9 cellular contexts compared by ENCODE assay signal in genomic region chr11:64207247-64208085, GRCh38. TPM values are rescaled to one million over a fixed set of nuclear protein-coding genes. Genes with fewer than 3 reads are reported as not detected.
DNase-seq lines count a peak whose midpoint lies in the region; ATAC-seq, FAIRE-seq and TF ChIP-seq lines count a peak whose summit lies in the region.
"Had no signal": no experiment of that assay in that cellular context is flagged by ENCODE, and none has a peak within 500 bp of the region (broad histone marks: within the 10 kb centered on the region; RNA-seq: fewer than 3 reads in every experiment).

No MANE protein-coding gene starts in this region.

- H3K9me3 Mint-ChIP-seq in naive thymus-derived CD4-positive, alpha-beta T cell, result no peaks in the 10 kb centered on the region

- 0 out of 4 replicates have a peak, but pooled peaks of 1 of the 2 experiments have one; percentile 2 for TF ChIP-seq POLR2A in HepG2 (IDR thresholded peaks at IDR 0.05; ENCODE audit: insufficient read depth in 1 of 2, low read depth in 2 of 2, low read length in 2 of 2)

- no peaks in the 10 kb centered on the region for H3K27me3 Mint-ChIP-seq in naive thymus-derived CD4-positive, alpha-beta T cell

- peak overlapping the region; percentile 89 to 96 (median 94) for H3K4me3 Mint-ChIP-seq in naive thymus-derived CD4-positive, alpha-beta T cell

- intact Hi-C loops in HepG2 (cut with micrococcal nuclease; ENCODE audit: unreplicated experiment), result no loop called here
- intact Hi-C loops in naive thymus-derived CD4-positive, alpha-beta T cell (cut with micrococcal nuclease), result loop anchor here (1.0 to 5.0 kb wide), 5 partner anchors 19 to 150 kb away; partner anchors contain the start of genes ESRRA (in 1 of the 2), FKBP2 (in 1 of the 2), GPR137 (in 1 of the 2) and NUDT22 (in 1 of the 2)

- H3K4me2 ChIP-seq in HepG2 (ENCODE audit: low read depth, low read length), result no peak overlapping the region

- CTCF ChIA-PET in HepG2 (lab: Yijun Ruan, JAX; ENCODE audit: low intra/inter-chr PET ratio, low total read pairs), result no interaction called here
- CTCF ChIA-PET in naive thymus-derived CD4-positive, alpha-beta T cell (lab: Charles Lee), result interaction anchor here (0.6 to 7.4 kb wide), 11 partner anchors 10 to 1567 kb away, joined by 3 to 165 read pairs (median 30); partner anchors contain the start of genes CATSPERZ, ESRRA, FKBP2 and NUDT22

- TF ChIP-seq CTCF in liver (IDR thresholded peaks at IDR 0.05; ENCODE audit: low read depth, low read length, missing input control) (no peak), HepG2 (CRISPR knock-in tag; IDR thresholded peaks at IDR 0.05) (no peak)

- H3K27ac ChIP-seq in liver (ENCODE audit: low read depth in 1 of 2, low read length in 2 of 2) (peak overlapping the region; percentile 82 to 83), HepG2 (ENCODE audit: extremely low read length, insufficient read depth, low read length) (no peak overlapping the region)
- H3K27ac ChIP-seq in naive thymus-derived CD4-positive, alpha-beta T cell (ENCODE audit: low read depth, low read length), result peak overlapping the region; percentile 88

- H3K9ac ChIP-seq in liver (ENCODE audit: low read depth in 1 of 2, low read length in 2 of 2), result peak overlapping the region; percentile 34 to 54
- H3K9ac ChIP-seq in HepG2 (ENCODE audit: insufficient read depth, low read depth, low read length), result no peak overlapping the region

- no peaks in the 10 kb centered on the region for H3K79me2 ChIP-seq in HepG2 (ENCODE audit: insufficient read depth, low read length)

- H3K27ac Mint-ChIP-seq in naive thymus-derived CD4-positive, alpha-beta T cell, result peak overlapping the region; percentile 86 to 95 (median 92)

- POLR2A ChIA-PET in HepG2 (lab: Yijun Ruan, JAX), result interaction anchor here (1.4 kb wide), 1 partner anchor 62 kb away, joined by 5 read pairs; no protein-coding TSS in a partner anchor
- POLR2A ChIA-PET in naive thymus-derived CD4-positive, alpha-beta T cell (lab: Charles Lee), result interaction anchor here (0.6 to 11.2 kb wide), 20 partner anchors 10 to 1293 kb away, joined by 3 to 220 read pairs (median 10); partner anchors contain the start of genes BAD, CATSPERZ, CCDC88B and DNAJC4

- H3K4me3 ChIP-seq in liver (ENCODE audit: low read depth in 1 of 3, low read length in 3 of 3) (peak overlapping the region in 2 of 3 donors; percentile 28 to 38), HepG2 (replicated peaks in 1 of 3; ENCODE audit: insufficient read depth in 1 of 3, low read depth in 2 of 3, low read length in 3 of 3) (no peak overlapping the region)
- H3K4me3 ChIP-seq in naive thymus-derived CD4-positive, alpha-beta T cell (ENCODE audit: low read length), result peak overlapping the region; percentile 99

- TF ChIP-seq EP300 in HepG2 (IDR thresholded peaks at IDR 0.05; ENCODE audit: low read depth in 2 of 2, low read length in 2 of 2) (no peak), HepG2 (CRISPR knock-in tag; IDR thresholded peaks at IDR 0.05; ENCODE audit: borderline replicate concordance) (no peak)

- peaks cover 31 to 57% (median 45%) of the 10 kb centered on the region in 7 donors for H3K4me1 Mint-ChIP-seq in naive thymus-derived CD4-positive, alpha-beta T cell

- TF ChIP-seq RAD21 in liver (IDR thresholded peaks at IDR 0.05), result no peak
- TF ChIP-seq RAD21 in HepG2 (CRISPR knock-in tag; IDR thresholded peaks at IDR 0.05), result no peak

- WGBS in liver, result 66% methylated on average over 31 of the region's 31 CpGs
- 87% methylated on average over 19 of the region's 31 CpGs for WGBS in HepG2 (ENCODE audit: low lambda C conversion rate)

- H3K36me3 Mint-ChIP-seq in naive thymus-derived CD4-positive, alpha-beta T cell, result peaks cover 0 to 42% (median 20%) of the 10 kb centered on the region in 5 donors

- H3K9me3 ChIP-seq in liver (ENCODE audit: control insufficient read depth in 4 of 4, low read length in 3 of 4) (no peaks in the 10 kb centered on the region), HepG2 (ENCODE audit: low read length) (no peaks in the 10 kb centered on the region)
- no peaks in the 10 kb centered on the region for H3K9me3 ChIP-seq in naive thymus-derived CD4-positive, alpha-beta T cell (ENCODE audit: control insufficient read depth in 2 of 3, low read length in 3 of 3)

- FAIRE-seq in HepG2 (lab: Jason Lieb, UNC), result no peak

- no peak overlapping the region for H2AFZ ChIP-seq in HepG2 (ENCODE audit: low read length)

- no peak for ATAC-seq in HepG2
- ATAC-seq in naive thymus-derived CD4-positive, alpha-beta T cell, result peak; percentile 79

- in situ Hi-C loops in HepG2 (cut with HindIII; ENCODE audit: extremely low pct_ligation_motif_present, low pct_unique_long_range_greater_than_20kb), result no loop called here

- H3K36me3 ChIP-seq in liver (ENCODE audit: control insufficient read depth in 4 of 4, insufficient read depth in 3 of 4, low read depth in 1 of 4, low read length in 3 of 4) (peaks cover 15 to 30% (median 22%) of the 10 kb centered on the region in 4 donors), HepG2 (replicated peaks in 1 of 2; ENCODE audit: control insufficient read depth in 1 of 2, insufficient read depth in 2 of 2, low read length in 2 of 2) (peaks cover 19% of the 10 kb centered on the region in 2 experiments; a peak in 4 of 5 replicates)
- peaks cover 0 to 67% (median 8%) of the 10 kb centered on the region in 3 experiments for H3K36me3 ChIP-seq in naive thymus-derived CD4-positive, alpha-beta T cell (ENCODE audit: control insufficient read depth in 2 of 3, insufficient read depth in 3 of 3, low read length in 3 of 3)

- DNase-seq in HepG2 (ENCODE audit: low spot score) (no peak), HT1080 (ENCODE audit: low read depth) (peak; percentile 72), dermis microvascular lymphatic vessel endothelial cell (ENCODE audit: low read depth in 2 of 2) (peak; percentile 77 to 79), stromal cell of bone marrow (ENCODE audit: low read depth) (peak; percentile 64), DMS53 (lab: John Stamatoyannopoulos, UW) (no peak)
- peak; percentile 76 for DNase-seq in activated CD4-positive, CD25-positive, alpha-beta regulatory T cell treated with anti-CD3 and anti-CD28 coated beads, Interleukin-2, amount 50 U/mL, for 72 hours
- DNase-seq in naive thymus-derived CD4-positive, alpha-beta T cell, result peak in 8 of 9 donors; percentile 67 to 78 (median 74)

- H3K4me1 ChIP-seq in liver (ENCODE audit: control insufficient read depth in 4 of 4, insufficient read depth in 4 of 4, low read length in 3 of 4), result peaks cover 0 to 12% (median 2%) of the 10 kb centered on the region in 4 donors
- H3K4me1 ChIP-seq in HepG2 (ENCODE audit: insufficient read depth, low read length), result peaks cover 17% of the 10 kb centered on the region
- H3K4me1 ChIP-seq in naive thymus-derived CD4-positive, alpha-beta T cell (ENCODE audit: control insufficient read depth in 2 of 2, insufficient read depth in 2 of 2, low read length in 2 of 2), result peaks cover 28 to 32% of the 10 kb centered on the region in 2 donors

- 0 out of 2 replicates have a peak, but pooled peaks cover 2% of the 10 kb centered on the region for H4K20me1 ChIP-seq in HepG2 (ENCODE audit: insufficient read depth, low read length)

- BruUV-seq in HepG2 (replicated peaks; lab: Mats Ljungman, UMichigan), result no TSS peak

- no peaks in the 10 kb centered on the region for H3K27me3 ChIP-seq in liver (ENCODE audit: control insufficient read depth in 4 of 4, insufficient read depth in 4 of 4, low read length in 3 of 4)
- peaks cover 0 to 1% of the 10 kb centered on the region in 2 experiments; a peak in 1 of 5 replicates for H3K27me3 ChIP-seq in HepG2 (ENCODE audit: control insufficient read depth in 1 of 2, insufficient read depth in 2 of 2, low read length in 2 of 2)
- H3K27me3 ChIP-seq in naive thymus-derived CD4-positive, alpha-beta T cell (ENCODE audit: control insufficient read depth in 2 of 2, insufficient read depth in 2 of 2, low read length in 2 of 2), result no peaks in the 10 kb centered on the region

RNA-seq across cellular contexts. Expression of gene FERMT3, which starts 0.9 kb away (rescaled TPM):
- 10 to 100 TPM; 11.0 to 47.2 TPM for total RNA-seq in liver
- polyA plus RNA-seq in liver, result 1 to 10 TPM; 3.4 to 8.5 TPM
- total RNA-seq in HepG2 (2016; rRNA removed; fragmentation: Illumina TruSeq; extraction: Trizol), result not detected in 2 replicates
- total RNA-seq in HepG2 (2016; cell fraction: cytosol; rRNA removed; fragmentation: Illumina TruSeq; extraction: Trizol; ENCODE audit: low read depth), result not detected in 2 replicates
- 0.30 TPM in 1 of 2 replicates, not detected in the other for total RNA-seq in HepG2 (2016; cell fraction: insoluble cytoplasmic fraction; rRNA removed; fragmentation: Illumina TruSeq; extraction: Trizol)
- 0.22 TPM in 1 of 2 replicates, not detected in the other for total RNA-seq in HepG2 (2016; cell fraction: membrane; rRNA removed; fragmentation: Illumina TruSeq; extraction: Trizol)
- total RNA-seq in HepG2 (2016; cell fraction: nucleus; rRNA removed; fragmentation: Illumina TruSeq; extraction: Trizol), result not detected in 2 replicates
- polyA plus RNA-seq in HepG2 (2011; rRNA removed), result 0.16 and 0.29 TPM in 2 replicates
- polyA plus RNA-seq in HepG2 (2011; cell fraction: cytosol; rRNA removed), result 0.11 and 0.15 TPM in 2 replicates
- polyA plus RNA-seq in HepG2 (2011; cell fraction: nucleus; rRNA removed), result 2.4 and 3.6 TPM in 2 replicates
- 0.40 and 0.93 TPM in 2 replicates for polyA plus RNA-seq in HepG2 (2012)
- not detected in 2 replicates for polyA plus RNA-seq in HepG2 (2016; cell fraction: cytosol; fragmentation: Illumina TruSeq; extraction: Trizol; ENCODE audit: low read depth)
- not detected in 2 replicates for polyA plus RNA-seq in HepG2 (2016; cell fraction: insoluble cytoplasmic fraction; fragmentation: Illumina TruSeq; extraction: Trizol; ENCODE audit: low read depth)
- 0.08 TPM in 1 of 2 replicates, not detected in the other for polyA plus RNA-seq in HepG2 (2016; cell fraction: membrane; fragmentation: Illumina TruSeq; extraction: Trizol; ENCODE audit: low read depth)
- 0.75 TPM in 1 of 2 replicates, not detected in the other for polyA plus RNA-seq in HepG2 (2016; cell fraction: nucleus; fragmentation: Illumina TruSeq; extraction: Trizol; ENCODE audit: insufficient read depth, low read depth)
- 0.76 and 0.91 TPM in 2 replicates for polyA minus RNA-seq in HepG2 (2011; rRNA and poly(A)+ RNA removed; ENCODE audit: low replicate concordance)
- not detected in 2 replicates for polyA minus RNA-seq in HepG2 (2011; cell fraction: cytosol; rRNA and poly(A)+ RNA removed)
- polyA minus RNA-seq in HepG2 (2011; cell fraction: nucleus; rRNA and poly(A)+ RNA removed), result 0.12 and 1.3 TPM in 2 replicates
- 1.5 and 2.0 TPM in 2 replicates for total RNA-seq in HT1080 (2014; rRNA removed; shearing (Covaris generic))
- polyA plus RNA-seq in HT1080 (2015; cell fraction: cytosol; rRNA removed), result 0.84 and 1.6 TPM in 2 replicates
- 2.2 and 3.4 TPM in 2 replicates for polyA plus RNA-seq in HT1080 (2015; cell fraction: nucleus; rRNA removed)
- 5.4 and 15.7 TPM in 2 replicates for total RNA-seq in dermis microvascular lymphatic vessel endothelial cell
- total RNA-seq in naive thymus-derived CD4-positive, alpha-beta T cell, result 100 to 1,000 TPM in 4 of 5 experiments, 10 to 100 TPM in 1; 77.1 to 209 (median 120) TPM
- polyA plus RNA-seq in naive thymus-derived CD4-positive, alpha-beta T cell, result 100 to 1,000 TPM; 119 to 186 TPM
- total RNA-seq: renal cortical epithelial cell had no signal

RNA-seq across cellular contexts. Expression of gene TRPT1, which starts 18.5 kb away (rescaled TPM):
- total RNA-seq in liver (10 to 100 TPM; 14.0 to 22.9 TPM), HepG2 (2016; rRNA removed; fragmentation: Illumina TruSeq; extraction: Trizol) (21.0 and 24.8 TPM in 2 replicates), dermis microvascular lymphatic vessel endothelial cell (19.3 and 27.6 TPM in 2 replicates)
- polyA plus RNA-seq in liver (10 to 100 TPM; 18.7 to 37.8 TPM), HepG2 (2011; rRNA removed) (40.7 and 45.1 TPM in 2 replicates)
- total RNA-seq in HepG2 (2016; cell fraction: cytosol; rRNA removed; fragmentation: Illumina TruSeq; extraction: Trizol; ENCODE audit: low read depth), result 51.8 and 67.6 TPM in 2 replicates
- 18.2 and 26.1 TPM in 2 replicates for total RNA-seq in HepG2 (2016; cell fraction: insoluble cytoplasmic fraction; rRNA removed; fragmentation: Illumina TruSeq; extraction: Trizol)
- 40.6 and 48.2 TPM in 2 replicates for total RNA-seq in HepG2 (2016; cell fraction: membrane; rRNA removed; fragmentation: Illumina TruSeq; extraction: Trizol)
- 17.4 and 18.2 TPM in 2 replicates for total RNA-seq in HepG2 (2016; cell fraction: nucleus; rRNA removed; fragmentation: Illumina TruSeq; extraction: Trizol)
- polyA plus RNA-seq in HepG2 (2011; cell fraction: cytosol; rRNA removed), result 33.6 and 56.7 TPM in 2 replicates
- polyA plus RNA-seq in HepG2 (2011; cell fraction: nucleus; rRNA removed), result 175 and 197 TPM in 2 replicates
- 24.3 TPM in 2 replicates for polyA plus RNA-seq in HepG2 (2012)
- polyA plus RNA-seq in HepG2 (2016; cell fraction: cytosol; fragmentation: Illumina TruSeq; extraction: Trizol; ENCODE audit: low read depth), result 59.1 and 73.2 TPM in 2 replicates
- polyA plus RNA-seq in HepG2 (2016; cell fraction: insoluble cytoplasmic fraction; fragmentation: Illumina TruSeq; extraction: Trizol; ENCODE audit: low read depth), result 18.0 and 24.7 TPM in 2 replicates
- 41.3 and 42.8 TPM in 2 replicates for polyA plus RNA-seq in HepG2 (2016; cell fraction: membrane; fragmentation: Illumina TruSeq; extraction: Trizol; ENCODE audit: low read depth)
- polyA plus RNA-seq in HepG2 (2016; cell fraction: nucleus; fragmentation: Illumina TruSeq; extraction: Trizol; ENCODE audit: insufficient read depth, low read depth), result 39.3 and 44.3 TPM in 2 replicates
- polyA minus RNA-seq in HepG2 (2011; rRNA and poly(A)+ RNA removed; ENCODE audit: low replicate concordance), result 34.0 and 59.0 TPM in 2 replicates
- 15.5 and 17.8 TPM in 2 replicates for polyA minus RNA-seq in HepG2 (2011; cell fraction: cytosol; rRNA and poly(A)+ RNA removed)
- polyA minus RNA-seq in HepG2 (2011; cell fraction: nucleus; rRNA and poly(A)+ RNA removed), result 14.8 and 16.0 TPM in 2 replicates
- 37.4 and 42.7 TPM in 2 replicates for total RNA-seq in HT1080 (2014; rRNA removed; shearing (Covaris generic))
- 57.7 and 60.5 TPM in 2 replicates for polyA plus RNA-seq in HT1080 (2015; cell fraction: cytosol; rRNA removed)
- 84.2 and 85.5 TPM in 2 replicates for polyA plus RNA-seq in HT1080 (2015; cell fraction: nucleus; rRNA removed)
- total RNA-seq in naive thymus-derived CD4-positive, alpha-beta T cell, result 10 to 100 TPM; 24.0 to 53.0 (median 27.2) TPM
- polyA plus RNA-seq in naive thymus-derived CD4-positive, alpha-beta T cell, result 10 to 100 TPM; 50.0 to 53.7 TPM

RNA-seq across cellular contexts. Expression of gene NUDT22, which starts 18.6 kb away (rescaled TPM):
- total RNA-seq in liver (10 to 100 TPM; 20.0 to 47.8 TPM), HepG2 (2016; rRNA removed; fragmentation: Illumina TruSeq; extraction: Trizol) (38.5 and 39.8 TPM in 2 replicates), dermis microvascular lymphatic vessel endothelial cell (26.4 and 31.1 TPM in 2 replicates)
- polyA plus RNA-seq in liver (10 to 100 TPM; 37.9 to 44.5 TPM), HepG2 (2011; rRNA removed) (33.5 and 38.6 TPM in 2 replicates)
- total RNA-seq in HepG2 (2016; cell fraction: cytosol; rRNA removed; fragmentation: Illumina TruSeq; extraction: Trizol; ENCODE audit: low read depth), result 48.7 and 58.7 TPM in 2 replicates
- 37.6 and 40.0 TPM in 2 replicates for total RNA-seq in HepG2 (2016; cell fraction: insoluble cytoplasmic fraction; rRNA removed; fragmentation: Illumina TruSeq; extraction: Trizol)
- total RNA-seq in HepG2 (2016; cell fraction: membrane; rRNA removed; fragmentation: Illumina TruSeq; extraction: Trizol), result 48.0 and 62.5 TPM in 2 replicates
- 18.9 and 27.6 TPM in 2 replicates for total RNA-seq in HepG2 (2016; cell fraction: nucleus; rRNA removed; fragmentation: Illumina TruSeq; extraction: Trizol)
- 23.8 and 46.2 TPM in 2 replicates for polyA plus RNA-seq in HepG2 (2011; cell fraction: cytosol; rRNA removed)
- 106 and 113 TPM in 2 replicates for polyA plus RNA-seq in HepG2 (2011; cell fraction: nucleus; rRNA removed)
- polyA plus RNA-seq in HepG2 (2012), result 14.6 and 20.4 TPM in 2 replicates
- 41.8 and 51.1 TPM in 2 replicates for polyA plus RNA-seq in HepG2 (2016; cell fraction: cytosol; fragmentation: Illumina TruSeq; extraction: Trizol; ENCODE audit: low read depth)
- 30.6 and 31.0 TPM in 2 replicates for polyA plus RNA-seq in HepG2 (2016; cell fraction: insoluble cytoplasmic fraction; fragmentation: Illumina TruSeq; extraction: Trizol; ENCODE audit: low read depth)
- polyA plus RNA-seq in HepG2 (2016; cell fraction: membrane; fragmentation: Illumina TruSeq; extraction: Trizol; ENCODE audit: low read depth), result 38.0 and 47.3 TPM in 2 replicates
- 38.7 and 47.5 TPM in 2 replicates for polyA plus RNA-seq in HepG2 (2016; cell fraction: nucleus; fragmentation: Illumina TruSeq; extraction: Trizol; ENCODE audit: insufficient read depth, low read depth)
- 36.4 and 41.0 TPM in 2 replicates for polyA minus RNA-seq in HepG2 (2011; rRNA and poly(A)+ RNA removed; ENCODE audit: low replicate concordance)
- 15.6 and 16.6 TPM in 2 replicates for polyA minus RNA-seq in HepG2 (2011; cell fraction: cytosol; rRNA and poly(A)+ RNA removed)
- 25.8 and 28.7 TPM in 2 replicates for polyA minus RNA-seq in HepG2 (2011; cell fraction: nucleus; rRNA and poly(A)+ RNA removed)
- total RNA-seq in HT1080 (2014; rRNA removed; shearing (Covaris generic)), result 61.8 and 80.6 TPM in 2 replicates
- 53.3 and 64.0 TPM in 2 replicates for polyA plus RNA-seq in HT1080 (2015; cell fraction: cytosol; rRNA removed)
- 69.0 and 77.2 TPM in 2 replicates for polyA plus RNA-seq in HT1080 (2015; cell fraction: nucleus; rRNA removed)
- 10 to 100 TPM; 47.8 to 94.0 (median 78.3) TPM for total RNA-seq in naive thymus-derived CD4-positive, alpha-beta T cell
- polyA plus RNA-seq in naive thymus-derived CD4-positive, alpha-beta T cell, result 10 to 100 TPM; 40.7 to 51.2 TPM

RNA-seq across cellular contexts. Expression of gene STIP1, which starts 21.5 kb away (rescaled TPM):
- total RNA-seq in liver (10 to 100 TPM; 51.3 to 58.1 TPM), HepG2 (2016; rRNA removed; fragmentation: Illumina TruSeq; extraction: Trizol) (217 and 245 TPM in 2 replicates), dermis microvascular lymphatic vessel endothelial cell (117 and 122 TPM in 2 replicates)
- polyA plus RNA-seq in liver (10 to 100 TPM; 22.6 to 33.7 TPM), HepG2 (2011; rRNA removed) (81.1 and 83.3 TPM in 2 replicates)
- 46.5 and 48.4 TPM in 2 replicates for total RNA-seq in HepG2 (2016; cell fraction: cytosol; rRNA removed; fragmentation: Illumina TruSeq; extraction: Trizol; ENCODE audit: low read depth)
- total RNA-seq in HepG2 (2016; cell fraction: insoluble cytoplasmic fraction; rRNA removed; fragmentation: Illumina TruSeq; extraction: Trizol), result 218 and 244 TPM in 2 replicates
- 61.0 and 67.1 TPM in 2 replicates for total RNA-seq in HepG2 (2016; cell fraction: membrane; rRNA removed; fragmentation: Illumina TruSeq; extraction: Trizol)
- 112 and 121 TPM in 2 replicates for total RNA-seq in HepG2 (2016; cell fraction: nucleus; rRNA removed; fragmentation: Illumina TruSeq; extraction: Trizol)
- 91.1 and 93.1 TPM in 2 replicates for polyA plus RNA-seq in HepG2 (2011; cell fraction: cytosol; rRNA removed)
- polyA plus RNA-seq in HepG2 (2011; cell fraction: nucleus; rRNA removed), result 60.8 and 70.1 TPM in 2 replicates
- 137 and 145 TPM in 2 replicates for polyA plus RNA-seq in HepG2 (2012)
- 30.4 and 33.4 TPM in 2 replicates for polyA plus RNA-seq in HepG2 (2016; cell fraction: cytosol; fragmentation: Illumina TruSeq; extraction: Trizol; ENCODE audit: low read depth)
- polyA plus RNA-seq in HepG2 (2016; cell fraction: insoluble cytoplasmic fraction; fragmentation: Illumina TruSeq; extraction: Trizol; ENCODE audit: low read depth), result 276 and 284 TPM in 2 replicates
- polyA plus RNA-seq in HepG2 (2016; cell fraction: membrane; fragmentation: Illumina TruSeq; extraction: Trizol; ENCODE audit: low read depth), result 43.9 and 49.3 TPM in 2 replicates
- 175 and 176 TPM in 2 replicates for polyA plus RNA-seq in HepG2 (2016; cell fraction: nucleus; fragmentation: Illumina TruSeq; extraction: Trizol; ENCODE audit: insufficient read depth, low read depth)
- 195 and 711 TPM in 2 replicates for polyA minus RNA-seq in HepG2 (2011; rRNA and poly(A)+ RNA removed; ENCODE audit: low replicate concordance)
- polyA minus RNA-seq in HepG2 (2011; cell fraction: cytosol; rRNA and poly(A)+ RNA removed), result 90.4 and 98.8 TPM in 2 replicates
- 84.3 and 104 TPM in 2 replicates for polyA minus RNA-seq in HepG2 (2011; cell fraction: nucleus; rRNA and poly(A)+ RNA removed)
- 367 and 368 TPM in 2 replicates for total RNA-seq in HT1080 (2014; rRNA removed; shearing (Covaris generic))
- polyA plus RNA-seq in HT1080 (2015; cell fraction: cytosol; rRNA removed), result 218 TPM in 2 replicates
- polyA plus RNA-seq in HT1080 (2015; cell fraction: nucleus; rRNA removed), result 300 and 305 TPM in 2 replicates
- 100 to 1,000 TPM in 1 of 5 experiments, 10 to 100 TPM in 4; 45.1 to 243 (median 88.8) TPM for total RNA-seq in naive thymus-derived CD4-positive, alpha-beta T cell
- polyA plus RNA-seq in naive thymus-derived CD4-positive, alpha-beta T cell, result 100 to 1,000 TPM in 1 of 2 donors, 10 to 100 TPM in 1; 56.6 to 123 TPM

RNA-seq across cellular contexts. Expression of gene DNAJC4, which starts 22.9 kb away (rescaled TPM):
- total RNA-seq in liver (10 to 100 TPM in 1 of 2 donors, 1 to 10 TPM in 1; 8.5 to 25.9 TPM), HepG2 (2016; rRNA removed; fragmentation: Illumina TruSeq; extraction: Trizol) (7.1 and 10.3 TPM in 2 replicates), dermis microvascular lymphatic vessel endothelial cell (7.8 and 20.1 TPM in 2 replicates)
- polyA plus RNA-seq in liver (10 to 100 TPM; 22.7 to 24.3 TPM), HepG2 (2011; rRNA removed) (60.8 and 70.9 TPM in 2 replicates)
- total RNA-seq in HepG2 (2016; cell fraction: cytosol; rRNA removed; fragmentation: Illumina TruSeq; extraction: Trizol; ENCODE audit: low read depth), result 28.3 and 35.6 TPM in 2 replicates
- 6.3 and 10.4 TPM in 2 replicates for total RNA-seq in HepG2 (2016; cell fraction: insoluble cytoplasmic fraction; rRNA removed; fragmentation: Illumina TruSeq; extraction: Trizol)
- 28.1 and 29.9 TPM in 2 replicates for total RNA-seq in HepG2 (2016; cell fraction: membrane; rRNA removed; fragmentation: Illumina TruSeq; extraction: Trizol)
- 5.2 and 8.8 TPM in 2 replicates for total RNA-seq in HepG2 (2016; cell fraction: nucleus; rRNA removed; fragmentation: Illumina TruSeq; extraction: Trizol)
- polyA plus RNA-seq in HepG2 (2011; cell fraction: cytosol; rRNA removed), result 33.5 and 51.1 TPM in 2 replicates
- polyA plus RNA-seq in HepG2 (2011; cell fraction: nucleus; rRNA removed), result 73.5 and 95.2 TPM in 2 replicates
- polyA plus RNA-seq in HepG2 (2012), result 39.4 and 41.6 TPM in 2 replicates
- polyA plus RNA-seq in HepG2 (2016; cell fraction: cytosol; fragmentation: Illumina TruSeq; extraction: Trizol; ENCODE audit: low read depth), result 106 and 114 TPM in 2 replicates
- 22.4 and 29.3 TPM in 2 replicates for polyA plus RNA-seq in HepG2 (2016; cell fraction: insoluble cytoplasmic fraction; fragmentation: Illumina TruSeq; extraction: Trizol; ENCODE audit: low read depth)
- polyA plus RNA-seq in HepG2 (2016; cell fraction: membrane; fragmentation: Illumina TruSeq; extraction: Trizol; ENCODE audit: low read depth), result 95.1 and 103 TPM in 2 replicates
- 38.2 and 42.5 TPM in 2 replicates for polyA plus RNA-seq in HepG2 (2016; cell fraction: nucleus; fragmentation: Illumina TruSeq; extraction: Trizol; ENCODE audit: insufficient read depth, low read depth)
- polyA minus RNA-seq in HepG2 (2011; rRNA and poly(A)+ RNA removed; ENCODE audit: low replicate concordance), result 22.4 and 24.1 TPM in 2 replicates
- 10.7 and 10.8 TPM in 2 replicates for polyA minus RNA-seq in HepG2 (2011; cell fraction: cytosol; rRNA and poly(A)+ RNA removed)
- 6.1 and 7.1 TPM in 2 replicates for polyA minus RNA-seq in HepG2 (2011; cell fraction: nucleus; rRNA and poly(A)+ RNA removed)
- total RNA-seq in HT1080 (2014; rRNA removed; shearing (Covaris generic)), result 2.9 and 11.1 TPM in 2 replicates
- polyA plus RNA-seq in HT1080 (2015; cell fraction: cytosol; rRNA removed), result 25.7 and 29.8 TPM in 2 replicates
- 25.5 and 30.7 TPM in 2 replicates for polyA plus RNA-seq in HT1080 (2015; cell fraction: nucleus; rRNA removed)
- 10 to 100 TPM; 39.3 to 61.7 (median 47.4) TPM for total RNA-seq in naive thymus-derived CD4-positive, alpha-beta T cell
- 10 to 100 TPM; 24.3 to 26.7 TPM for polyA plus RNA-seq in naive thymus-derived CD4-positive, alpha-beta T cell

Comparison
In these comparisons a context has a peak if more than half of its experiments do, and no peak if none do; other contexts are left out.
1. H3K4me3 ChIP-seq: peak in liver (2 of 3) and naive thymus-derived CD4-positive, alpha-beta T cell (single experiment); none in HepG2 (0 of 3).
2. DNase-seq: peak in HT1080 (single experiment), activated CD4-positive, CD25-positive, alpha-beta regulatory T cell treated with anti-CD3 and anti-CD28 coated beads, Interleukin-2, amount 50 U/mL, for 72 hours (single experiment), dermis microvascular lymphatic vessel endothelial cell (2 of 2), naive thymus-derived CD4-positive, alpha-beta T cell (8 of 9) and stromal cell of bone marrow (single experiment); none in HepG2 (single experiment) and DMS53 (single experiment).